In genomic region chr5:179805070-179805528, GRCh38 we compare ENCODE assay signal across 1 cellular context.
A peak's percentile ranks its signal among the peaks of the same experiment; 100 is the strongest.
TF ChIP-seq lines count a peak whose summit lies in the region.

No MANE protein-coding gene starts in this region.

TF ChIP-seq in HepG2, 621 proteins besides CTCF, POLR2A, EP300 and RAD21 (continues in another document):
- TF ChIP-seq PPARG (CRISPR knock-in tag; conservative IDR thresholded peaks at IDR 0.05) (no peak), ZFP90 (CRISPR knock-in tag; IDR thresholded peaks at IDR 0.05; ENCODE audit: borderline replicate concordance) (0 out of 2 replicates have a peak, but pooled peaks have one; percentile 10), ZNF280D (CRISPR knock-in tag; IDR thresholded peaks at IDR 0.05) (0 out of 2 replicates have a peak, but pooled peaks have one; percentile 15), ZNF605 (CRISPR knock-in tag; IDR thresholded peaks at IDR 0.05) (peak; percentile 37; the same call in 1 of the 2 replicates), NONO (IDR thresholded peaks at IDR 0.05) (no peak), NONO (CRISPR knock-in tag; conservative IDR thresholded peaks at IDR 0.05) (0 out of 2 replicates have a peak, but pooled peaks have one; percentile 2), ZNF724P (CRISPR knock-in tag; IDR thresholded peaks at IDR 0.05; ENCODE audit: borderline replicate concordance) (0 out of 2 replicates have a peak, but pooled peaks have one; percentile 7), ZNF333 (CRISPR knock-in tag; IDR thresholded peaks at IDR 0.05; ENCODE audit: borderline replicate concordance) (0 out of 2 replicates have a peak, but pooled peaks have one; percentile 50), ZNF138 (CRISPR knock-in tag; IDR thresholded peaks at IDR 0.05; ENCODE audit: low read depth) (0 out of 2 replicates have a peak, but pooled peaks have one; percentile 11), ASH2L (IDR thresholded peaks at IDR 0.05; ENCODE audit: insufficient read length, low read depth, low read length) (peak; percentile 17), MXD3 (CRISPR knock-in tag; IDR thresholded peaks at IDR 0.05) (peak; percentile 25; the same call in 1 of the 2 replicates), ZNF430 (CRISPR knock-in tag; IDR thresholded peaks at IDR 0.05) (peak; percentile 46; the same call in 1 of the 2 replicates), ZNF292 (CRISPR knock-in tag; IDR thresholded peaks at IDR 0.05; ENCODE audit: borderline replicate concordance, low read depth) (0 out of 2 replicates have a peak, but pooled peaks have one; percentile 17), PRDM15 (CRISPR knock-in tag; IDR thresholded peaks at IDR 0.05) (peak; percentile 9; the same call in 1 of the 2 replicates), NFKB2 (CRISPR knock-in tag; IDR thresholded peaks at IDR 0.05; ENCODE audit: borderline replicate concordance) (peak; percentile 29; the same call in 1 of the 2 replicates), ZNF530 (CRISPR knock-in tag; IDR thresholded peaks at IDR 0.05; ENCODE audit: low read depth) (no peak), ZNF550 (CRISPR knock-in tag; IDR thresholded peaks at IDR 0.05; ENCODE audit: borderline replicate concordance) (no peak), ZBTB14 (CRISPR knock-in tag; IDR thresholded peaks at IDR 0.05) (peak; percentile 6; the same call in 1 of the 2 replicates), DZIP1 (CRISPR knock-in tag; IDR thresholded peaks at IDR 0.05) (peak; percentile 68; the same call in 1 of the 2 replicates), XBP1 (CRISPR knock-in tag; IDR thresholded peaks at IDR 0.05) (no peak), MXD4 (CRISPR knock-in tag; IDR thresholded peaks at IDR 0.05) (no peak), ZMAT3 (CRISPR knock-in tag; conservative IDR thresholded peaks at IDR 0.05) (0 out of 2 replicates have a peak, but pooled peaks have one; percentile 14), SNAPC4 (CRISPR knock-in tag; IDR thresholded peaks at IDR 0.05) (no peak), SUZ12 (IDR thresholded peaks at IDR 0.05; ENCODE audit: low read depth, low read length) (no peak), ZBTB20 (CRISPR knock-in tag; IDR thresholded peaks at IDR 0.05; ENCODE audit: borderline replicate concordance, low read depth) (peak; percentile 17; the same call in 1 of the 2 replicates), ARNTL (CRISPR knock-in tag; IDR thresholded peaks at IDR 0.05) (peak; percentile 11; the same call in 1 of the 2 replicates), ATF5 (CRISPR knock-in tag; IDR thresholded peaks at IDR 0.05; ENCODE audit: low read depth) (0 out of 2 replicates have a peak, but pooled peaks have one; percentile 26), KMT2A (CRISPR knock-in tag; IDR thresholded peaks at IDR 0.05) (0 out of 2 replicates have a peak, but pooled peaks have one; percentile 14), ZFP91 (CRISPR knock-in tag; IDR thresholded peaks at IDR 0.05; ENCODE audit: borderline replicate concordance) (0 out of 2 replicates have a peak, but pooled peaks have one; percentile 33), NR1H2 (CRISPR knock-in tag; IDR thresholded peaks at IDR 0.05; ENCODE audit: borderline replicate concordance, low read depth) (0 out of 2 replicates have a peak, but pooled peaks have one; percentile 60)
